Comparison of ENCODE assay signal across 17 cellular contexts in genomic region chr5:79547429-79547822, GRCh38. TPM values are rescaled to one million over a fixed set of nuclear protein-coding genes. Genes with fewer than 3 reads are reported as not detected.
A peak's percentile ranks its signal among the peaks of the same experiment; 100 is the strongest.
DNase-seq lines count a peak whose midpoint lies in the region; TF ChIP-seq lines count a peak whose summit lies in the region.
"Had no signal": no experiment of that assay in that cellular context is flagged by ENCODE, and none has a peak within 500 bp of the region (broad histone marks: within the 10 kb centered on the region; RNA-seq: fewer than 3 reads in every experiment).

No MANE protein-coding gene starts in this region.

- H3K27ac ChIP-seq in mammary epithelial cell (ENCODE audit: insufficient read depth, low read depth, low read length) (no peak overlapping the region), urinary bladder (ENCODE audit: low read depth) (peak overlapping the region; percentile 24), sigmoid colon (no peak overlapping the region), coronary artery (no peak overlapping the region)

- no TSS peak for BruUV-seq in mammary epithelial cell (replicated peaks; lab: Mats Ljungman, UMichigan)

- peaks cover 8% of the 10 kb centered on the region for H3K9me3 Mint-ChIP-seq in mesothelial cell of epicardium
- H3K9me3 Mint-ChIP-seq: dendritic cell treated with granulocyte-macrophage colony-stimulating factor and Interleukin-4, amounts not matched to agents 40 ng/mL and 50 ng/mL, for 4 days; natural killer cell treated with Interleukin-12 subunit alpha and Interleukin-12 subunit beta and Interleukin-15 and Interleukin-18, amount 100 ng/mL, for 72 hours had no signal

- no peak overlapping the region for H3K9ac ChIP-seq in mammary epithelial cell (ENCODE audit: insufficient read depth, low read length)

- H3K36me3 ChIP-seq in mammary epithelial cell (ENCODE audit: insufficient read depth, low read length), result no peaks in the 10 kb centered on the region
- peaks cover 2% of the 10 kb centered on the region for H3K36me3 ChIP-seq in urinary bladder (ENCODE audit: insufficient read depth)
- no peaks in the 10 kb centered on the region for H3K36me3 ChIP-seq in sigmoid colon

- H2AFZ ChIP-seq in mammary epithelial cell (ENCODE audit: low read depth, low read length), result peak overlapping the region; percentile 24

- no peak overlapping the region for H3K4me3 Mint-ChIP-seq in mesothelial cell of epicardium
- H3K4me3 Mint-ChIP-seq: activated B cell treated with CpG ODN at 0.5 μM for 24 hours; dendritic cell treated with granulocyte-macrophage colony-stimulating factor and Interleukin-4, amounts not matched to agents 40 ng/mL and 50 ng/mL, for 4 days; natural killer cell treated with Interleukin-12 subunit alpha and Interleukin-12 subunit beta and Interleukin-15 and Interleukin-18, amount 100 ng/mL, for 72 hours; stimulated activated memory B cell treated with anti-CD40 and anti-IgM and Interleukin-4, amounts not matched to agents 10 μg/mL and 1 μg/mL and 100 μg/mL, for 72 hours; T-cell had no signal

- no peak overlapping the region for H3K4me2 ChIP-seq in mammary epithelial cell (ENCODE audit: insufficient read depth, low read depth, low read length)

- H3K4me1 ChIP-seq in mammary epithelial cell (ENCODE audit: insufficient read depth, low read length), result peaks cover 13% of the 10 kb centered on the region
- no peaks in the 10 kb centered on the region for H3K4me1 ChIP-seq in urinary bladder (ENCODE audit: insufficient read depth)
- H3K4me1 ChIP-seq in sigmoid colon, result no peaks in the 10 kb centered on the region

- H3K27me3 ChIP-seq in mammary epithelial cell (ENCODE audit: insufficient read depth, low read length) (no peaks in the 10 kb centered on the region), sigmoid colon (no peaks in the 10 kb centered on the region)

- TF ChIP-seq POLR2A in sigmoid colon (IDR thresholded peaks at IDR 0.05), result no peak

- TF ChIP-seq CTCF in mammary epithelial cell (conservative IDR thresholded peaks at IDR 0.05 in 1 of 2, IDR thresholded peaks at IDR 0.05 in 1 of 2; ENCODE audit: extremely low read depth in 1 of 2, insufficient read depth in 1 of 2, low read depth in 1 of 2, low read length in 2 of 2) (no peak), mesothelial cell of epicardium (IDR thresholded peaks at IDR 0.05; ENCODE audit: unreplicated experiment) (no peak), sigmoid colon (IDR thresholded peaks at IDR 0.05) (no peak), coronary artery (IDR thresholded peaks at IDR 0.05) (no peak)

- no peak for TF ChIP-seq EP300 in sigmoid colon (IDR thresholded peaks at IDR 0.05)

- no peaks in the 10 kb centered on the region for H3K36me3 Mint-ChIP-seq in mesothelial cell of epicardium
- H3K36me3 Mint-ChIP-seq: natural killer cell treated with Interleukin-12 subunit alpha and Interleukin-12 subunit beta and Interleukin-15 and Interleukin-18, amount 100 ng/mL, for 72 hours; stimulated activated memory B cell treated with anti-CD40 and anti-IgM and Interleukin-4, amounts not matched to agents 10 μg/mL and 1 μg/mL and 100 μg/mL, for 72 hours; T-cell had no signal

- no peaks in the 10 kb centered on the region for H3K79me2 ChIP-seq in mammary epithelial cell (ENCODE audit: insufficient read depth, low read length)

- DNase-seq in NCI-H2171 treated with DMSO at 0.1 percent for 48 hours (lab: John Stamatoyannopoulos, UW) (peak; percentile 8), NCI-H2171 (lab: John Stamatoyannopoulos, UW) (no peak), mammary epithelial cell (peak; percentile 30), mesothelial cell of epicardium (ENCODE audit: low spot score in 2 of 2, unreplicated experiment in 2 of 2) (no peak), sigmoid colon (no peak), coronary artery (ENCODE audit: low spot score) (no peak), NCI-H82 (lab: John Stamatoyannopoulos, UW) (no peak)
- DNase-seq: 8988T; activated B cell treated with CpG ODN at 0.5 μM for 24 hours; activated naive CD4-positive, alpha-beta T cell; EL; NCI-H69; T-cell had no signal

- CTCF ChIA-PET in mammary epithelial cell (lab: Charles Lee; ENCODE audit: low non-redundant PET), result no interaction called here

- H3K27me3 Mint-ChIP-seq in mesothelial cell of epicardium (ENCODE audit: low read depth), result no peaks in the 10 kb centered on the region
- H3K27me3 Mint-ChIP-seq: natural killer cell treated with Interleukin-12 subunit alpha and Interleukin-12 subunit beta and Interleukin-15 and Interleukin-18, amount 100 ng/mL, for 72 hours; stimulated activated memory B cell treated with anti-CD40 and anti-IgM and Interleukin-4, amounts not matched to agents 10 μg/mL and 1 μg/mL and 100 μg/mL, for 72 hours; T-cell had no signal

- WGBS in mammary epithelial cell (ENCODE audit: low coverage, missing lambda C conversion rate), result 93% methylated on average over 3 of the region's 3 CpGs
- 79% methylated on average over 3 of the region's 3 CpGs for WGBS in urinary bladder
- 83 to 88% methylated on average over 3 of the region's 3 CpGs for WGBS in sigmoid colon, 2 donors

- H3K27ac Mint-ChIP-seq in mesothelial cell of epicardium, result peak overlapping the region; percentile 87
- H3K27ac Mint-ChIP-seq: activated B cell treated with CpG ODN at 0.5 μM for 24 hours; dendritic cell treated with granulocyte-macrophage colony-stimulating factor and Interleukin-4, amounts not matched to agents 40 ng/mL and 50 ng/mL, for 4 days; natural killer cell treated with Interleukin-12 subunit alpha and Interleukin-12 subunit beta and Interleukin-15 and Interleukin-18, amount 100 ng/mL, for 72 hours; stimulated activated memory B cell treated with anti-CD40 and anti-IgM and Interleukin-4, amounts not matched to agents 10 μg/mL and 1 μg/mL and 100 μg/mL, for 72 hours; T-cell had no signal

- dilution Hi-C loops in mammary epithelial cell (cut with HindIII; ENCODE audit: low sequenced_read_pairs), result no loop called here

- intact Hi-C loops in mammary epithelial cell (cut with micrococcal nuclease) (no loop called here), sigmoid colon (cut with DNase I) (no loop called here)

- H3K4me3 ChIP-seq in mammary epithelial cell (replicated peaks in 1 of 3; ENCODE audit: insufficient read depth in 1 of 3, low read depth in 2 of 3, low read length in 3 of 3), result no peak overlapping the region
- H3K4me3 ChIP-seq in urinary bladder (ENCODE audit: low read depth, low read length), result no peak overlapping the region
- H3K4me3 ChIP-seq in sigmoid colon, result no peak overlapping the region
- no peak overlapping the region for H3K4me3 ChIP-seq in coronary artery

- H3K4me1 Mint-ChIP-seq in mesothelial cell of epicardium, result peaks cover 26% of the 10 kb centered on the region
- H3K4me1 Mint-ChIP-seq: activated B cell treated with CpG ODN at 0.5 μM for 24 hours; stimulated activated memory B cell treated with anti-CD40 and anti-IgM and Interleukin-4, amounts not matched to agents 10 μg/mL and 1 μg/mL and 100 μg/mL, for 72 hours; T-cell had no signal

- no peaks in the 10 kb centered on the region for H3K9me3 ChIP-seq in mammary epithelial cell (replicated peaks; ENCODE audit: insufficient read depth, low read length)
- H3K9me3 ChIP-seq in sigmoid colon, result no peaks in the 10 kb centered on the region

- no peaks in the 10 kb centered on the region for H4K20me1 ChIP-seq in mammary epithelial cell (ENCODE audit: insufficient read depth, low read length)

- in situ Hi-C loops in mammary epithelial cell (cut with MboI; ENCODE audit: low sequenced_read_pairs in 2 of 2), result no loop called here

RNA-seq across cellular contexts. Expression of gene HOMER1, which starts 33.5 kb away (rescaled TPM):
- total RNA-seq in mammary epithelial cell (10 to 100 TPM; 19.1 to 24.7 TPM), mesothelial cell of epicardium (21.4 to 22.2 TPM (median 21.6 TPM) in 3 replicates), urinary bladder (20.5 TPM), sigmoid colon (10 to 100 TPM in 3 of 4 donors, 1 to 10 TPM in 1; 8.3 to 31.0 (median 12.0) TPM)
- polyA plus RNA-seq in mammary epithelial cell (5.2 TPM), urinary bladder (2.0 TPM), sigmoid colon (1 to 10 TPM in 1 of 3 donors, under 1 TPM in 2; 0.23 to 1.2 (median 0.69) TPM)
- polyA minus RNA-seq in mammary epithelial cell, result 3.8 TPM

Comparison
In these comparisons a context has a peak if more than half of its experiments do, and no peak if none do; other contexts are left out.
1. DNase-seq: peak in NCI-H2171 treated with DMSO at 0.1 percent for 48 hours (single experiment) and mammary epithelial cell (single experiment); none in NCI-H2171 (single experiment), mesothelial cell of epicardium (0 of 2), sigmoid colon (single experiment), coronary artery (single experiment) and NCI-H82 (single experiment).